Comparison of ENCODE assay signal across 7 cellular contexts in the genomic region with DNA sequence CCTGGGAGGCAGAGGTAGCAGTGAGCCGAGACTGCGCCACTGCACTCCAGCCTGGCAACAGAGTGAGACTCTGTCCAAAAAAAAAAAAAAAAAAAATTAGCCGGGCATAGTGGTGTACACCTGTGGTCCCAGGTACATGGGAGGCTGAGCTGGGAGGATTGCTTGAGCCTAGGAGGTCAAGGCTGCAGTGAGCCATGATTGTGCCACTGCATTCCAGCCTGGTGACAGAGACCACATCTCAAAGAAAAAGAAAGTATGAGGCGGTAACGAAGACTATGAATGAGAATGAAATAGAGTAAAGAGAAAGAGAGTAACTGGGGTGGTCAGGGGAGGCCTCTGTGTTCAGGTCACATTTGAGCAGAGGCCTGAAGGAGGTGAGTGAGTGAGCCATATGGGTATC. TPM values are rescaled to one million over a fixed set of nuclear protein-coding genes. Genes with fewer than 3 reads are reported as not detected.
DNase-seq lines count a peak whose midpoint lies in the region; ATAC-seq and TF ChIP-seq lines count a peak whose summit lies in the region.
"Not testable (repeated sequence)": the region's sequence is repeated elsewhere in the genome, so short reads cannot be mapped to it uniquely, and the experiment has no call there.

No MANE protein-coding gene starts in this region.

- not testable (repeated sequence) for H3K4me3 Mint-ChIP-seq in activated CD4-positive, alpha-beta T cell treated with anti-CD3 and anti-CD28 coated beads, Interleukin-2, amount 10 ng/mL, durations not matched to agents 24 days and 14 days; activated T-cell treated with anti-CD3 and anti-CD28 coated beads, Interleukin-2, amount 50 U/mL, for 24 hours; activated naive CD4-positive, alpha-beta T cell treated with anti-CD3 and anti-CD28 coated beads for 36 hours; glutamatergic neuron (ENCODE audit: unreplicated experiment); natural killer cell treated with Interleukin-12 subunit alpha and Interleukin-12 subunit beta and Interleukin-15 and Interleukin-18, amount 100 ng/mL, for 72 hours; stimulated activated naive CD8-positive, alpha-beta T cell treated with anti-CD3 and anti-CD28 coated beads, Interleukin-15, Interleukin-2, amounts not matched to agents 100 ng/mL and 50 ng/mL, for 24 hours

- H3K27me3 ChIP-seq in RWPE2 (ENCODE audit: insufficient read depth, poor library complexity, severe bottlenecking), result not testable (repeated sequence)

- not testable (repeated sequence) for H3K36me3 ChIP-seq in RWPE2 (ENCODE audit: low read depth)

- CTCF ChIA-PET in activated naive CD4-positive, alpha-beta T cell treated with anti-CD3 and anti-CD28 coated beads for 36 hours (lab: Charles Lee), result not testable (repeated sequence)

- not testable (repeated sequence) for H3K4me3 ChIP-seq in RWPE2 (ENCODE audit: severe bottlenecking)

- not testable (repeated sequence) for TF ChIP-seq CTCF in RWPE2 (IDR thresholded peaks at IDR 0.05; ENCODE audit: poor library complexity, severe bottlenecking); glutamatergic neuron (IDR thresholded peaks at IDR 0.05; ENCODE audit: partially characterized antibody, unreplicated experiment)

- intact Hi-C loops in activated CD4-positive, alpha-beta T cell treated with anti-CD3 and anti-CD28 coated beads, Interleukin-2, amount 10 ng/mL, durations not matched to agents 24 days and 14 days (cut with micrococcal nuclease); activated naive CD4-positive, alpha-beta T cell treated with anti-CD3 and anti-CD28 coated beads for 36 hours (cut with micrococcal nuclease): not testable (repeated sequence)

- not testable (repeated sequence) for H3K9me3 ChIP-seq in RWPE2 (ENCODE audit: severe bottlenecking)

- H3K4me1 Mint-ChIP-seq in activated CD4-positive, alpha-beta T cell treated with anti-CD3 and anti-CD28 coated beads, Interleukin-2, amount 10 ng/mL, durations not matched to agents 24 days and 14 days, result peaks cover 25% of the 10 kb centered on the region
- peaks cover 41% of the 10 kb centered on the region for H3K4me1 Mint-ChIP-seq in activated T-cell treated with anti-CD3 and anti-CD28 coated beads, Interleukin-2, amount 50 U/mL, for 24 hours (ENCODE audit: low read depth)
- H3K4me1 Mint-ChIP-seq in activated naive CD4-positive, alpha-beta T cell treated with anti-CD3 and anti-CD28 coated beads for 36 hours (ENCODE audit: low read depth), result peaks cover 30% of the 10 kb centered on the region
- not testable (repeated sequence) for H3K4me1 Mint-ChIP-seq in glutamatergic neuron (ENCODE audit: low read depth, unreplicated experiment)
- H3K4me1 Mint-ChIP-seq in natural killer cell treated with Interleukin-12 subunit alpha and Interleukin-12 subunit beta and Interleukin-15 and Interleukin-18, amount 100 ng/mL, for 72 hours (ENCODE audit: low read depth in 2 of 2), result peaks cover 18 to 25% of the 10 kb centered on the region in 2 donors
- H3K4me1 Mint-ChIP-seq in stimulated activated naive CD8-positive, alpha-beta T cell treated with anti-CD3 and anti-CD28 coated beads, Interleukin-15, Interleukin-2, amounts not matched to agents 100 ng/mL and 50 ng/mL, for 24 hours (ENCODE audit: low read depth), result peaks cover 56% of the 10 kb centered on the region

- DNase-seq in RWPE2 (ENCODE audit: low spot score); activated CD4-positive, alpha-beta T cell treated with anti-CD3 and anti-CD28 coated beads, Interleukin-2, amount 10 ng/mL, durations not matched to agents 24 days and 14 days; activated T-cell treated with anti-CD3 and anti-CD28 coated beads, Interleukin-2, amount 50 U/mL, for 24 hours; activated naive CD4-positive, alpha-beta T cell treated with anti-CD3 and anti-CD28 coated beads for 36 hours; glutamatergic neuron; natural killer cell treated with Interleukin-12 subunit alpha and Interleukin-12 subunit beta and Interleukin-15 and Interleukin-18, amount 100 ng/mL, for 72 hours (ENCODE audit: low spot score): not testable (repeated sequence)

- H3K27me3 Mint-ChIP-seq in activated CD4-positive, alpha-beta T cell treated with anti-CD3 and anti-CD28 coated beads, Interleukin-2, amount 10 ng/mL, durations not matched to agents 24 days and 14 days; activated T-cell treated with anti-CD3 and anti-CD28 coated beads, Interleukin-2, amount 50 U/mL, for 24 hours; activated naive CD4-positive, alpha-beta T cell treated with anti-CD3 and anti-CD28 coated beads for 36 hours (ENCODE audit: low read depth); glutamatergic neuron (ENCODE audit: unreplicated experiment); natural killer cell treated with Interleukin-12 subunit alpha and Interleukin-12 subunit beta and Interleukin-15 and Interleukin-18, amount 100 ng/mL, for 72 hours; stimulated activated naive CD8-positive, alpha-beta T cell treated with anti-CD3 and anti-CD28 coated beads, Interleukin-15, Interleukin-2, amounts not matched to agents 100 ng/mL and 50 ng/mL, for 24 hours: not testable (repeated sequence)

- H3K27ac Mint-ChIP-seq in activated CD4-positive, alpha-beta T cell treated with anti-CD3 and anti-CD28 coated beads, Interleukin-2, amount 10 ng/mL, durations not matched to agents 24 days and 14 days, result peak overlapping the region; percentile 71
- peak overlapping the region; percentile 14 for H3K27ac Mint-ChIP-seq in activated T-cell treated with anti-CD3 and anti-CD28 coated beads, Interleukin-2, amount 50 U/mL, for 24 hours
- H3K27ac Mint-ChIP-seq in activated naive CD4-positive, alpha-beta T cell treated with anti-CD3 and anti-CD28 coated beads for 36 hours, result peak overlapping the region; percentile 54
- H3K27ac Mint-ChIP-seq in glutamatergic neuron (ENCODE audit: unreplicated experiment), result peak overlapping the region; percentile 5
- peak overlapping the region; percentile 14 to 80 for H3K27ac Mint-ChIP-seq in natural killer cell treated with Interleukin-12 subunit alpha and Interleukin-12 subunit beta and Interleukin-15 and Interleukin-18, amount 100 ng/mL, for 72 hours
- peak overlapping the region; percentile 43 for H3K27ac Mint-ChIP-seq in stimulated activated naive CD8-positive, alpha-beta T cell treated with anti-CD3 and anti-CD28 coated beads, Interleukin-15, Interleukin-2, amounts not matched to agents 100 ng/mL and 50 ng/mL, for 24 hours

- ATAC-seq in RWPE2 (ENCODE audit: low read depth), result peak; percentile 13; the same call in 1 of the 3 replicates
- ATAC-seq in natural killer cell treated with Interleukin-12 subunit alpha and Interleukin-12 subunit beta and Interleukin-15 and Interleukin-18, amount 100 ng/mL, for 72 hours, result not testable (repeated sequence)

- H3K27ac ChIP-seq in RWPE2 (ENCODE audit: poor library complexity, severe bottlenecking), result not testable (repeated sequence)

- not testable (repeated sequence) for H3K36me3 Mint-ChIP-seq in activated CD4-positive, alpha-beta T cell treated with anti-CD3 and anti-CD28 coated beads, Interleukin-2, amount 10 ng/mL, durations not matched to agents 24 days and 14 days (ENCODE audit: low read depth); activated T-cell treated with anti-CD3 and anti-CD28 coated beads, Interleukin-2, amount 50 U/mL, for 24 hours (ENCODE audit: low read depth); activated naive CD4-positive, alpha-beta T cell treated with anti-CD3 and anti-CD28 coated beads for 36 hours (ENCODE audit: low read depth); glutamatergic neuron (ENCODE audit: unreplicated experiment); natural killer cell treated with Interleukin-12 subunit alpha and Interleukin-12 subunit beta and Interleukin-15 and Interleukin-18, amount 100 ng/mL, for 72 hours; stimulated activated naive CD8-positive, alpha-beta T cell treated with anti-CD3 and anti-CD28 coated beads, Interleukin-15, Interleukin-2, amounts not matched to agents 100 ng/mL and 50 ng/mL, for 24 hours (ENCODE audit: low read depth)

- not testable (repeated sequence) for H3K9me3 Mint-ChIP-seq in activated CD4-positive, alpha-beta T cell treated with anti-CD3 and anti-CD28 coated beads, Interleukin-2, amount 10 ng/mL, durations not matched to agents 24 days and 14 days; activated T-cell treated with anti-CD3 and anti-CD28 coated beads, Interleukin-2, amount 50 U/mL, for 24 hours; activated naive CD4-positive, alpha-beta T cell treated with anti-CD3 and anti-CD28 coated beads for 36 hours; glutamatergic neuron (ENCODE audit: unreplicated experiment); natural killer cell treated with Interleukin-12 subunit alpha and Interleukin-12 subunit beta and Interleukin-15 and Interleukin-18, amount 100 ng/mL, for 72 hours; stimulated activated naive CD8-positive, alpha-beta T cell treated with anti-CD3 and anti-CD28 coated beads, Interleukin-15, Interleukin-2, amounts not matched to agents 100 ng/mL and 50 ng/mL, for 24 hours

- not testable (repeated sequence) for H3K4me1 ChIP-seq in RWPE2 (ENCODE audit: insufficient read depth, poor library complexity, severe bottlenecking)

RNA-seq across cellular contexts. Expression of gene KIF3B, which starts 31.2 kb away (rescaled TPM):
- total RNA-seq in activated CD4-positive, alpha-beta T cell treated with anti-CD3 and anti-CD28 coated beads, Interleukin-2, amount 10 ng/mL, durations not matched to agents 24 days and 14 days, result 34.7 and 35.5 TPM in 2 replicates
- 10 to 100 TPM; 27.4 to 27.6 TPM for total RNA-seq in activated naive CD4-positive, alpha-beta T cell treated with anti-CD3 and anti-CD28 coated beads for 36 hours
- 55.3 TPM for total RNA-seq in glutamatergic neuron (ENCODE audit: unreplicated experiment)
- total RNA-seq in natural killer cell treated with Interleukin-12 subunit alpha and Interleukin-12 subunit beta and Interleukin-15 and Interleukin-18, amount 100 ng/mL, for 72 hours, result 10 to 100 TPM; 51.3 to 61.2 TPM

RNA-seq across cellular contexts. Expression of gene POFUT1, which starts 38.5 kb away (rescaled TPM):
- 65.7 and 68.1 TPM in 2 replicates for total RNA-seq in activated CD4-positive, alpha-beta T cell treated with anti-CD3 and anti-CD28 coated beads, Interleukin-2, amount 10 ng/mL, durations not matched to agents 24 days and 14 days
- total RNA-seq in activated naive CD4-positive, alpha-beta T cell treated with anti-CD3 and anti-CD28 coated beads for 36 hours, result 10 to 100 TPM; 37.1 to 38.9 TPM
- 29.5 TPM for total RNA-seq in glutamatergic neuron (ENCODE audit: unreplicated experiment)
- total RNA-seq in natural killer cell treated with Interleukin-12 subunit alpha and Interleukin-12 subunit beta and Interleukin-15 and Interleukin-18, amount 100 ng/mL, for 72 hours, result 10 to 100 TPM; 36.6 to 50.0 TPM

RNA-seq across cellular contexts. Expression of gene PLAGL2, which starts 38.7 kb away (rescaled TPM):
- 119 and 120 TPM in 2 replicates for total RNA-seq in activated CD4-positive, alpha-beta T cell treated with anti-CD3 and anti-CD28 coated beads, Interleukin-2, amount 10 ng/mL, durations not matched to agents 24 days and 14 days
- total RNA-seq in activated naive CD4-positive, alpha-beta T cell treated with anti-CD3 and anti-CD28 coated beads for 36 hours, result 10 to 100 TPM; 63.3 to 64.9 TPM
- 34.9 TPM for total RNA-seq in glutamatergic neuron (ENCODE audit: unreplicated experiment)
- 10 to 100 TPM; 32.8 to 39.4 TPM for total RNA-seq in natural killer cell treated with Interleukin-12 subunit alpha and Interleukin-12 subunit beta and Interleukin-15 and Interleukin-18, amount 100 ng/mL, for 72 hours

Comparison
In these comparisons a context has a peak if more than half of its experiments do, and no peak if none do; other contexts are left out.
1. H3K27ac Mint-ChIP-seq: peak in every context shown above with its lines; median percentile 71 in activated CD4-positive, alpha-beta T cell treated with anti-CD3 and anti-CD28 coated beads, Interleukin-2, amount 10 ng/mL, durations not matched to agents 24 days and 14 days; 54 in activated naive CD4-positive, alpha-beta T cell treated with anti-CD3 and anti-CD28 coated beads for 36 hours; 47 in natural killer cell treated with Interleukin-12 subunit alpha and Interleukin-12 subunit beta and Interleukin-15 and Interleukin-18, amount 100 ng/mL, for 72 hours; 43 in stimulated activated naive CD8-positive, alpha-beta T cell treated with anti-CD3 and anti-CD28 coated beads, Interleukin-15, Interleukin-2, amounts not matched to agents 100 ng/mL and 50 ng/mL, for 24 hours; 14 in activated T-cell treated with anti-CD3 and anti-CD28 coated beads, Interleukin-2, amount 50 U/mL, for 24 hours; 5 in glutamatergic neuron.